In the genomic region with DNA sequence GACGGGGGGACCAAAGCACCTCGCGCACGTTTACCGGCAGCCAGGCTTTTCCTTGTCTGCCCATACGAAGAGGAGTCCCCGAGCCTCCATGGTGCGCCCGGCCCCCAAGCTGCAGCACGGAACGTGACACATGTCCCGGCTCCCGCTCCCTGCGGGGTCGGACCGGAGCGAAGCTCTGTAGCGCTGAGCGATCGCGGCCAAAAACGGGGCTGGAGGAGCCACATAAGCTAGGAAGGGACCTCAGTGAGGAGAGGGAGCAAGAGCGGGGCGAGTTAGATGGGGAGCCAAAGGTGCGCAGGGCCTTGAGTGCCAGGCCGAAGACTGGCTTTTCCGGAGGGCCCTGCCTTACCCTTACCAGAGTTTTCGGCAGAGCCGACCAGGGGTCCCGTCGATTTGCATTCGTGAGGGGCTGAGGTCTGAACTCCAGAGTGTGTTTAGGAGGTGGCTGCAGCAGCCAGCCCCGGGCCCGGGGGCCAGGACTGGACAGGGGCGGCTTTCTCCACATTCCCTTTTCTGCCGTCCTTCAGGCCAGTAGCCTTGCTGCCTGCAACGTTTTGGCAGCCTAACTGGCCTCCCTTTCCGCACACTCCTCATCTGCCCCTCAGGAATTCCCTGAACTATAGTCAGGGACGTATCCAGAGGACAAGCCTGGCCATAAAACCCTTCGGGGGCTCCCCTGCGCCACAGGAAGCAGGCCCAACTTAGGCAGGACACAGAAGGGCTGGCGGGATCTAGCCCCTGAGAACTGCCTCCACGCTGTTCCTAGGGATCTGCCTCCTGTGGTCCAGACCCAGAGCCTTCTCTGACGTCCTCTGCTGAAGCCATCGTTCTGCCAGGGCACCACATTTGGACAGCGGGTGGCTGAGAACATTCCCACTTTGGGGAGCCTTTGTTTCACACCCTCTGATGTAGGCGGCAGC, we compare ENCODE assay signal across 8 cellular contexts. TPM values are rescaled to one million over a fixed set of nuclear protein-coding genes. Genes with fewer than 3 reads are reported as not detected.
DNase-seq lines count a peak whose midpoint lies in the region; ATAC-seq, FAIRE-seq and TF ChIP-seq lines count a peak whose summit lies in the region.

No MANE protein-coding gene starts in this region.

- H3K27ac ChIP-seq in SK-N-MC (peak overlapping the region; percentile 64; the same call in 1 of the 2 replicates), endothelial cell of umbilical vein (ENCODE audit: insufficient read depth, low read depth, low read length) (peak overlapping the region; percentile 50)

- peaks cover 20% of the 10 kb centered on the region for H3K36me3 Mint-ChIP-seq in nephron progenitor cell (ENCODE audit: low read depth)

- peaks cover 15% of the 10 kb centered on the region for H3K4me1 ChIP-seq in endothelial cell of umbilical vein (ENCODE audit: control insufficient read depth, extremely low read depth, insufficient read depth, low read length)

- H3K4me3 Mint-ChIP-seq in nephron progenitor cell, result peak overlapping the region; percentile 92

- H3K9me3 ChIP-seq in SK-N-MC (ENCODE audit: low read depth, low read length) (no peaks in the 10 kb centered on the region), endothelial cell of umbilical vein (replicated peaks; ENCODE audit: control insufficient read depth, insufficient read depth, low read length) (no peaks in the 10 kb centered on the region)

- peak; percentile 38 for FAIRE-seq in endothelial cell of umbilical vein (lab: Jason Lieb, UNC)

- H3K27me3 Mint-ChIP-seq in nephron progenitor cell (ENCODE audit: low read depth, poor library complexity), result no peaks in the 10 kb centered on the region

- peaks cover 56% of the 10 kb centered on the region for H3K9me3 Mint-ChIP-seq in nephron progenitor cell

- H3K36me3 ChIP-seq in SK-N-MC (ENCODE audit: insufficient read depth, low read length), result no peaks in the 10 kb centered on the region; the same call in 1 of the 2 replicates
- peaks cover 0 to 18% of the 10 kb centered on the region in 2 experiments for H3K36me3 ChIP-seq in endothelial cell of umbilical vein (ENCODE audit: control insufficient read depth in 2 of 2, extremely low read depth in 1 of 2, insufficient read depth in 2 of 2, low read length in 2 of 2)

- intact Hi-C loops in endothelial cell of umbilical vein (cut with micrococcal nuclease), result loop anchor here (2.0 to 10.0 kb wide), 3 partner anchors 30 to 80 kb away; partner anchors contain the start of gene PLXNB3

- CTCF ChIA-PET in endothelial cell of umbilical vein (lab: Charles Lee), result interaction anchor here (1.0 to 1.9 kb wide), 2 partner anchors 128 to 152 kb away, joined by 6 to 13 read pairs; no protein-coding TSS in a partner anchor

- no peak overlapping the region for H3K27ac Mint-ChIP-seq in nephron progenitor cell

- H3K4me2 ChIP-seq in endothelial cell of umbilical vein (ENCODE audit: insufficient read depth, low read length), result peak overlapping the region; percentile 50

- H3K4me1 Mint-ChIP-seq in nephron progenitor cell, result peaks cover 23% of the 10 kb centered on the region

- ATAC-seq in GM21447 (IDR thresholded peaks at IDR 0.05; ENCODE audit: unreplicated experiment), result peak; percentile 5
- no peak for ATAC-seq in HG03097 (IDR thresholded peaks at IDR 0.05; ENCODE audit: low FRiP score, unreplicated experiment)

- dilution Hi-C loops in endothelial cell of umbilical vein (cut with MboI; ENCODE audit: extremely low pct_ligation_motif_present, low sequenced_read_pairs), result no loop called here

- H3K27me3 ChIP-seq in endothelial cell of umbilical vein (ENCODE audit: control insufficient read depth in 2 of 2, insufficient read depth in 2 of 2, low read length in 2 of 2), result no peaks in the 10 kb centered on the region

- TSS peak; percentile 68 for BruUV-seq in endothelial cell of umbilical vein (replicated peaks; lab: Mats Ljungman, UMichigan)

- H3K79me2 ChIP-seq in endothelial cell of umbilical vein (ENCODE audit: control insufficient read depth, insufficient read depth, low read length), result peaks cover 58% of the 10 kb centered on the region

- TF ChIP-seq POLR2A in endothelial cell of umbilical vein (IDR thresholded peaks at IDR 0.05; ENCODE audit: low read depth, low read length), result no peak

- H3K4me3 ChIP-seq in SK-N-MC (peak overlapping the region; percentile 85), endothelial cell of umbilical vein (replicated peaks in 1 of 3; ENCODE audit: insufficient read depth in 1 of 3, low read depth in 1 of 3, low read length in 3 of 3) (peak overlapping the region; percentile 39 to 75 (median 63))

- H4K20me1 ChIP-seq in endothelial cell of umbilical vein (replicated peaks; ENCODE audit: control insufficient read depth, extremely low read depth, insufficient read depth, low read length), result no peaks in the 10 kb centered on the region

- POLR2A ChIA-PET in endothelial cell of umbilical vein (lab: Charles Lee), result no interaction called here

- no peak for TF ChIP-seq CTCF in endothelial cell of umbilical vein (IDR thresholded peaks at IDR 0.05; ENCODE audit: extremely low read depth in 1 of 2, insufficient read depth in 1 of 2, low read depth in 1 of 2, low read length in 2 of 2)
- no peak for TF ChIP-seq CTCF in nephron progenitor cell (IDR thresholded peaks at IDR 0.05)

- H3K9ac ChIP-seq in SK-N-MC (ENCODE audit: insufficient read length) (peak overlapping the region; percentile 92), endothelial cell of umbilical vein (replicated peaks; ENCODE audit: extremely low read depth, insufficient read depth, low read length) (peak overlapping the region; percentile 75)

- DNase-seq in SK-N-MC (ENCODE audit: low read depth, low spot score) (no peak), endothelial cell of umbilical vein (ENCODE audit: low read depth, low spot score) (peak; percentile 5), nephron progenitor cell (peak; percentile 30), NCI-H2107 treated with DMSO at 0.1 percent for 48 hours (lab: John Stamatoyannopoulos, UW; ENCODE audit: unreplicated experiment) (no peak), dedifferentiated amniotic fluid mesenchymal stem cell (ENCODE audit: extremely low spot score) (no peak), DMS114 treated with DMSO at 0.1 percent for 48 hours (lab: John Stamatoyannopoulos, UW; ENCODE audit: unreplicated experiment) (no peak)

- no peak overlapping the region for H2AFZ ChIP-seq in endothelial cell of umbilical vein (ENCODE audit: low read depth, low read length)

- no peaks in the 10 kb centered on the region for H3K9me1 ChIP-seq in endothelial cell of umbilical vein (replicated peaks; ENCODE audit: control insufficient read depth, extremely low read depth, insufficient read depth, low read length)

TF ChIP-seq in endothelial cell of umbilical vein, 7 proteins besides CTCF, POLR2A, EP300 and RAD21 (continues in another document):
- TF ChIP-seq EZH2 (IDR thresholded peaks at IDR 0.05; ENCODE audit: borderline replicate concordance, low read depth, low read length, severe bottlenecking), result no peak
- no peak for TF ChIP-seq FOS (IDR thresholded peaks at IDR 0.05; ENCODE audit: borderline replicate concordance, insufficient read depth, low read length)

RNA-seq across cellular contexts. Expression of gene SSR4, which starts 0.7 kb away (rescaled TPM):
- 235 and 242 TPM in 2 replicates for total RNA-seq in endothelial cell of umbilical vein
- 732 and 1,321 TPM in 2 replicates for polyA plus RNA-seq in endothelial cell of umbilical vein
- 504 and 615 TPM in 2 replicates for polyA plus RNA-seq in endothelial cell of umbilical vein (2011; cell fraction: cytosol; rRNA removed)
- polyA plus RNA-seq in endothelial cell of umbilical vein (2011; cell fraction: nucleus; rRNA removed), result 169 and 228 TPM in 2 replicates
- 322 and 459 TPM in 2 replicates for polyA plus RNA-seq in endothelial cell of umbilical vein (2012)
- 186 and 198 TPM in 2 replicates for polyA minus RNA-seq in endothelial cell of umbilical vein
- polyA minus RNA-seq in endothelial cell of umbilical vein (2011; cell fraction: cytosol; rRNA and poly(A)+ RNA removed), result 273 TPM
- polyA minus RNA-seq in endothelial cell of umbilical vein (2011; cell fraction: nucleus; rRNA and poly(A)+ RNA removed), result 32.9 and 39.6 TPM in 2 replicates

RNA-seq across cellular contexts. Expression of gene IDH3G, which starts 1.0 kb away (rescaled TPM):
- total RNA-seq in endothelial cell of umbilical vein, result 57.7 and 60.7 TPM in 2 replicates
- 116 and 128 TPM in 2 replicates for polyA plus RNA-seq in endothelial cell of umbilical vein
- 74.9 and 81.8 TPM in 2 replicates for polyA plus RNA-seq in endothelial cell of umbilical vein (2011; cell fraction: cytosol; rRNA removed)
- polyA plus RNA-seq in endothelial cell of umbilical vein (2011; cell fraction: nucleus; rRNA removed), result 171 and 195 TPM in 2 replicates
- polyA plus RNA-seq in endothelial cell of umbilical vein (2012), result 62.6 and 84.3 TPM in 2 replicates
- 110 and 139 TPM in 2 replicates for polyA minus RNA-seq in endothelial cell of umbilical vein
- polyA minus RNA-seq in endothelial cell of umbilical vein (2011; cell fraction: cytosol; rRNA and poly(A)+ RNA removed), result 64.6 TPM
- polyA minus RNA-seq in endothelial cell of umbilical vein (2011; cell fraction: nucleus; rRNA and poly(A)+ RNA removed), result 33.7 and 41.7 TPM in 2 replicates

RNA-seq across cellular contexts. Expression of gene SRPK3, which starts 14.3 kb away (rescaled TPM):
- 0.18 and 0.40 TPM in 2 replicates for total RNA-seq in endothelial cell of umbilical vein
- 0.25 and 0.29 TPM in 2 replicates for polyA plus RNA-seq in endothelial cell of umbilical vein
- 0.04 and 0.07 TPM in 2 replicates for polyA plus RNA-seq in endothelial cell of umbilical vein (2011; cell fraction: cytosol; rRNA removed)
- 1.2 and 2.3 TPM in 2 replicates for polyA plus RNA-seq in endothelial cell of umbilical vein (2011; cell fraction: nucleus; rRNA removed)
- polyA plus RNA-seq in endothelial cell of umbilical vein (2012), result 0.15 and 0.22 TPM in 2 replicates
- polyA minus RNA-seq in endothelial cell of umbilical vein, result 0.04 and 0.12 TPM in 2 replicates
- not detected for polyA minus RNA-seq in endothelial cell of umbilical vein (2011; cell fraction: cytosol; rRNA and poly(A)+ RNA removed)
- polyA minus RNA-seq in endothelial cell of umbilical vein (2011; cell fraction: nucleus; rRNA and poly(A)+ RNA removed), result 0.24 and 0.38 TPM in 2 replicates

RNA-seq across cellular contexts. Expression of gene PLXNB3, which starts 31.1 kb away (rescaled TPM):
- total RNA-seq in endothelial cell of umbilical vein, result 29.7 and 31.4 TPM in 2 replicates
- polyA plus RNA-seq in endothelial cell of umbilical vein, result 19.0 and 27.1 TPM in 2 replicates
- polyA plus RNA-seq in endothelial cell of umbilical vein (2011; cell fraction: cytosol; rRNA removed), result 9.5 and 17.0 TPM in 2 replicates
- polyA plus RNA-seq in endothelial cell of umbilical vein (2011; cell fraction: nucleus; rRNA removed), result 127 and 160 TPM in 2 replicates
- polyA plus RNA-seq in endothelial cell of umbilical vein (2012), result 23.3 and 35.6 TPM in 2 replicates
- 20.0 and 36.5 TPM in 2 replicates for polyA minus RNA-seq in endothelial cell of umbilical vein
- 0.20 TPM for polyA minus RNA-seq in endothelial cell of umbilical vein (2011; cell fraction: cytosol; rRNA and poly(A)+ RNA removed)
- polyA minus RNA-seq in endothelial cell of umbilical vein (2011; cell fraction: nucleus; rRNA and poly(A)+ RNA removed), result 24.5 and 40.3 TPM in 2 replicates

RNA-seq across cellular contexts. Expression of gene PDZD4, which starts 35.2 kb away (rescaled TPM):
- 0.09 TPM in 2 replicates for total RNA-seq in endothelial cell of umbilical vein
- 0.07 and 0.08 TPM in 2 replicates for polyA plus RNA-seq in endothelial cell of umbilical vein
- polyA plus RNA-seq in endothelial cell of umbilical vein (2011; cell fraction: cytosol; rRNA removed), result 0.06 and 0.13 TPM in 2 replicates
- polyA plus RNA-seq in endothelial cell of umbilical vein (2011; cell fraction: nucleus; rRNA removed), result 0.36 and 0.41 TPM in 2 replicates
- 0.22 TPM in 1 of 2 replicates, not detected in the other for polyA plus RNA-seq in endothelial cell of umbilical vein (2012)
- polyA minus RNA-seq in endothelial cell of umbilical vein, result 0.04 and 0.12 TPM in 2 replicates
- polyA minus RNA-seq in endothelial cell of umbilical vein (2011; cell fraction: cytosol; rRNA and poly(A)+ RNA removed), result not detected
- polyA minus RNA-seq in endothelial cell of umbilical vein (2011; cell fraction: nucleus; rRNA and poly(A)+ RNA removed), result not detected in 2 replicates

Comparison
In these comparisons a context has a peak if more than half of its experiments do, and no peak if none do; other contexts are left out.
1. DNase-seq: peak in endothelial cell of umbilical vein (single experiment) and nephron progenitor cell (single experiment); none in SK-N-MC (single experiment), NCI-H2107 treated with DMSO at 0.1 percent for 48 hours (single experiment), dedifferentiated amniotic fluid mesenchymal stem cell (single experiment) and DMS114 treated with DMSO at 0.1 percent for 48 hours (single experiment).